ENCODE assay signal across 22 cellular contexts in the genomic region with DNA sequence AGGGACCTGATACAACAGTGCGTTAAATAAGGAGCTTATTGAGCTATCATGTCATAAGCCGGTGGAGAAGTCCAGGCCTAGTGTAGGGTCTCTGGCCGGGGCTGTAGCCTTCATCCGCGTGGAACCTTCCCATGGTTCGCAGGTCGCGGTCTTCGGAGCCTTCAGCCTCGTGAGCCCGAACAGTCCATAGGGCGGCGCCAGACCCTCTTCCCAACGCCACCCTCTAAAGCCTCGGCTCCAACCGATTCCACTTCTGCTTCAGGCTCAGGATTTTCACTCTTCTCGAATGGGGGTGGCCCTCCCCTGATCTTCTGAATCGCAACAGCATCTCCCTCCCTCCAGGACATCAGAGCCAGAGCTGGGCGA.
"Had no signal": no experiment of that assay in that cellular context is flagged by ENCODE, and none has a peak within 500 bp of the region (broad histone marks: within the 10 kb centered on the region; RNA-seq: fewer than 3 reads in every experiment).

No MANE protein-coding gene starts in this region.

- H3K27ac ChIP-seq: adrenal gland, ascending aorta, esophagus muscularis mucosa, neutrophil, pancreas, psoas muscle, right atrium auricular region, tibial artery, VCaP had no signal

- H3K36me3 ChIP-seq: pancreas had no signal

- DNase-seq: activated CD4-positive, alpha-beta T cell treated with anti-CD3 and anti-CD28 coated beads, Interleukin-2, amount 10 ng/mL, durations not matched to agents 7 days and 5 days; activated CD4-positive, CD25-positive, alpha-beta regulatory T cell treated with anti-CD3 and anti-CD28 coated beads, Interleukin-2, amount 50 U/mL, for 72 hours; activated CD8-positive, alpha-beta T cell treated with anti-CD3 and anti-CD28 coated beads for 36 hours; activated naive CD4-positive, alpha-beta T cell; activated T-cell treated with anti-CD3 and anti-CD28 coated beads, Interleukin-2, amount 50 U/mL, for 1 hour; central memory CD4-positive, alpha-beta T cell; effector memory CD8-positive, alpha-beta T cell; hippocampal formation; left ventricle myocardium superior; pancreas; psoas muscle; stimulated activated CD4-positive, alpha-beta T cell treated with anti-CD3 and anti-CD28 coated beads, Interleukin-12 subunit alpha, Interleukin-12 subunit beta, amount 100 ng/mL, for 4 hours; stimulated activated CD4-positive, alpha-beta T cell treated with anti-CD3 and anti-CD28 coated beads, Interleukin-4, amount 100 ng/mL, for 4 hours; stimulated activated naive CD8-positive, alpha-beta T cell treated with anti-CD3 and anti-CD28 coated beads, Interleukin-15, amount 100 ng/mL, for 72 hours; tibial artery had no signal

- H3K4me3 ChIP-seq: adrenal gland, ascending aorta, esophagus muscularis mucosa, pancreas, psoas muscle, right atrium auricular region, tibial artery had no signal

- ATAC-seq: activated CD8-positive, alpha-beta T cell treated with anti-CD3 and anti-CD28 coated beads for 36 hours; effector memory CD8-positive, alpha-beta T cell; left ventricle myocardium superior; pancreas; psoas muscle; stimulated activated naive CD8-positive, alpha-beta T cell treated with anti-CD3 and anti-CD28 coated beads, Interleukin-15, amount 100 ng/mL, for 72 hours had no signal

- FAIRE-seq: frontal cortex, pancreas had no signal

- H3K9me3 ChIP-seq: adrenal gland, ascending aorta, esophagus muscularis mucosa, neutrophil, pancreas, psoas muscle, right atrium auricular region, tibial artery had no signal

- H3K27me3 ChIP-seq: adrenal gland, ascending aorta, esophagus muscularis mucosa, neutrophil, pancreas, right atrium auricular region, tibial artery had no signal

- H3K4me1 ChIP-seq: adrenal gland, ascending aorta, esophagus muscularis mucosa, pancreas, psoas muscle, right atrium auricular region, tibial artery had no signal
